Comparison of ENCODE assay signal across 10 cellular contexts in the genomic region with DNA sequence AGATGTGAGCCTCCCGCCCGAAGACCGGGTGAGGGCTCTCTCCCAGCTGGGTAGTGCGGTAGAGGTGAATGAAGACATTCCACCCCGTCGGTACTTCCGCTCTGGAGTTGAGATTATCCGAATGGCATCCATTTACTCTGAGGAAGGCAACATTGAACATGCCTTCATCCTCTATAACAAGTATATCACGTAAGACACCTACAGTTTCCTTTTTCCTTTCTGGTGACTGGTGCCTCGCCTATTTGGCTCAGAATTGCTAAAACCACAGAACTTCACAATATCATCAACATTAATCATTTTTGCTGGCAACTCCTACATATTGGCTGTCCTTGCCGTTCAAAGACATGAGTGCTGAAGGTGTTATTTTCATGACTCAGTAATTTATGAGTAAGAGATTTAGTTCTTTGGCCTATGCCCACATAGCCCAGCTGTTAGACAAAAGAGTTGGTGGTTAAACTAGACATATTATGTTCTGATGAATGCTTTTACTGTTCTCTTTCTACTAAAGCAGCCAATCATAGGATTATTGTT. TPM values are rescaled to one million over a fixed set of nuclear protein-coding genes. Genes with fewer than 3 reads are reported as not detected.
DNase-seq lines count a peak whose midpoint lies in the region; ATAC-seq and TF ChIP-seq lines count a peak whose summit lies in the region.
"Had no signal": no experiment of that assay in that cellular context is flagged by ENCODE, and none has a peak within 500 bp of the region (broad histone marks: within the 10 kb centered on the region; RNA-seq: fewer than 3 reads in every experiment).

No MANE protein-coding gene starts in this region.

- TF ChIP-seq CTCF in mesothelial cell of epicardium (IDR thresholded peaks at IDR 0.05; ENCODE audit: unreplicated experiment): no peak

- H3K27me3 Mint-ChIP-seq in activated naive CD8-positive, alpha-beta T cell treated with anti-CD3 and anti-CD28 coated beads, Interleukin-2, amount 10 ng/mL, durations not matched to agents 7 days and 5 days: peaks cover 2% of the 10 kb centered on the region
- H3K27me3 Mint-ChIP-seq in mesothelial cell of epicardium (ENCODE audit: low read depth): peaks cover 9% of the 10 kb centered on the region
- H3K27me3 Mint-ChIP-seq: IgD-negative memory B cell had no signal

- peaks cover 3% of the 10 kb centered on the region for H3K9me3 Mint-ChIP-seq in activated naive CD8-positive, alpha-beta T cell treated with anti-CD3 and anti-CD28 coated beads, Interleukin-2, amount 10 ng/mL, durations not matched to agents 7 days and 5 days
- H3K9me3 Mint-ChIP-seq in mesothelial cell of epicardium: no peaks in the 10 kb centered on the region

- peak overlapping the region; percentile 98 for H3K4me3 Mint-ChIP-seq in activated naive CD8-positive, alpha-beta T cell treated with anti-CD3 and anti-CD28 coated beads, Interleukin-2, amount 10 ng/mL, durations not matched to agents 7 days and 5 days
- H3K4me3 Mint-ChIP-seq in mesothelial cell of epicardium: peak overlapping the region; percentile 91

- H3K36me3 Mint-ChIP-seq in activated naive CD8-positive, alpha-beta T cell treated with anti-CD3 and anti-CD28 coated beads, Interleukin-2, amount 10 ng/mL, durations not matched to agents 7 days and 5 days: peaks cover 36% of the 10 kb centered on the region
- H3K36me3 Mint-ChIP-seq in mesothelial cell of epicardium: peaks cover 19% of the 10 kb centered on the region

- ATAC-seq in activated naive CD8-positive, alpha-beta T cell treated with anti-CD3 and anti-CD28 coated beads, Interleukin-2, amount 10 ng/mL, durations not matched to agents 7 days and 5 days (ENCODE audit: low read depth): no peak
- ATAC-seq in HG03159 (IDR thresholded peaks at IDR 0.05; ENCODE audit: unreplicated experiment): no peak
- ATAC-seq in HG02763 (IDR thresholded peaks at IDR 0.05; ENCODE audit: unreplicated experiment): no peak
- no peak for ATAC-seq in GM19023 (IDR thresholded peaks at IDR 0.05; ENCODE audit: unreplicated experiment)
- no peak for ATAC-seq in GM21390 (IDR thresholded peaks at IDR 0.05; ENCODE audit: unreplicated experiment)

- POLR2A ChIA-PET in activated naive CD8-positive, alpha-beta T cell treated with anti-CD3 and anti-CD28 coated beads, Interleukin-2, amount 10 ng/mL, durations not matched to agents 7 days and 5 days (lab: Charles Lee): no interaction called here

- in situ Hi-C loops in ACHN (cut with HindIII; ENCODE audit: low pct_ligation_motif_present, low pct_unique_long_range_greater_than_20kb, low sequenced_read_pairs): no loop called here

- peak overlapping the region; percentile 98 for H3K27ac Mint-ChIP-seq in activated naive CD8-positive, alpha-beta T cell treated with anti-CD3 and anti-CD28 coated beads, Interleukin-2, amount 10 ng/mL, durations not matched to agents 7 days and 5 days
- no peak overlapping the region for H3K27ac Mint-ChIP-seq in mesothelial cell of epicardium

- H3K4me1 Mint-ChIP-seq in activated naive CD8-positive, alpha-beta T cell treated with anti-CD3 and anti-CD28 coated beads, Interleukin-2, amount 10 ng/mL, durations not matched to agents 7 days and 5 days: peaks cover 41% of the 10 kb centered on the region
- H3K4me1 Mint-ChIP-seq in mesothelial cell of epicardium: peaks cover 22% of the 10 kb centered on the region

- DNase-seq in ACHN (peak; percentile 92), LoVo (ENCODE audit: low spot score) (peak; percentile 22), mesothelial cell of epicardium (ENCODE audit: low spot score in 2 of 2, unreplicated experiment in 2 of 2) (no peak)
- no peak for DNase-seq in activated naive CD8-positive, alpha-beta T cell treated with anti-CD3 and anti-CD28 coated beads, Interleukin-2, amount 10 ng/mL, durations not matched to agents 7 days and 5 days

RNA-seq across cellular contexts. Expression of a gene that starts 2.2 kb away (rescaled TPM):
- 10 to 100 TPM; 38.9 to 42.1 TPM for total RNA-seq in activated naive CD8-positive, alpha-beta T cell treated with anti-CD3 and anti-CD28 coated beads, Interleukin-2, amount 10 ng/mL, durations not matched to agents 7 days and 5 days
- total RNA-seq in mesothelial cell of epicardium: 33.2 to 36.6 TPM (median 34.5 TPM) in 3 replicates

RNA-seq across cellular contexts. Expression of a gene that starts 47.0 kb away (rescaled TPM):
- not detected for total RNA-seq in activated naive CD8-positive, alpha-beta T cell treated with anti-CD3 and anti-CD28 coated beads, Interleukin-2, amount 10 ng/mL, durations not matched to agents 7 days and 5 days
- total RNA-seq in mesothelial cell of epicardium: not detected in 3 replicates
- total RNA-seq: activated CD8-positive, alpha-beta memory T cell treated with anti-CD3 and anti-CD28 coated beads for 36 hours had no signal

RNA-seq across cellular contexts. Expression of a gene that starts 51.0 kb away (rescaled TPM):
- 10 to 100 TPM; 28.8 to 32.2 TPM for total RNA-seq in activated naive CD8-positive, alpha-beta T cell treated with anti-CD3 and anti-CD28 coated beads, Interleukin-2, amount 10 ng/mL, durations not matched to agents 7 days and 5 days
- total RNA-seq in mesothelial cell of epicardium: 23.0 to 25.5 TPM (median 24.3 TPM) in 3 replicates

Comparison
In these comparisons a context has a peak if more than half of its experiments do, and no peak if none do; other contexts are left out.
1. DNase-seq: peak in ACHN (single experiment) and LoVo (single experiment); none in activated naive CD8-positive, alpha-beta T cell treated with anti-CD3 and anti-CD28 coated beads, Interleukin-2, amount 10 ng/mL, durations not matched to agents 7 days and 5 days (single experiment) and mesothelial cell of epicardium (0 of 2).